In the genomic region with DNA sequence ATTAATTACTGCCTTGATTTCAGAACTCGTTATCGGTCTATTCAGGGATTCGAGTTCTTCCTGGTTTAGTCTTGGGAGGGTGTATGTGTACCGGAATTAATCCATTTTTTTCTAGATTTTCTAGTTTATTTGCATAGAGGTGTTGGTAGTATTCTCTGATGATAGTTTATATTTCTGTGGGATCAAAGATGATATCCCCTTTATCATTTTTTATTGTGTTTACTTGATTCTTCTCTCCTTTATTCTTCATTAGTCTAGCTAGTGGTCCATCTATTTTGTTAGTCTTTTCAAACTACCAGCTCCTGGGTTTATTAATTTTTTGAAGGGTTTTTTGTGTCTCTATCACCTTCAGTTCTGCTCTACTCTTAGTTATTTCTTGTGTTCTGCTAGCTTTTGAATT, we compare ENCODE assay signal across 21 cellular contexts. TPM values are rescaled to one million over a fixed set of nuclear protein-coding genes. Genes with fewer than 3 reads are reported as not detected.
DNase-seq lines count a peak whose midpoint lies in the region; ATAC-seq and TF ChIP-seq lines count a peak whose summit lies in the region.
"Had no signal": no experiment of that assay in that cellular context is flagged by ENCODE, and none has a peak within 500 bp of the region (broad histone marks: within the 10 kb centered on the region; RNA-seq: fewer than 3 reads in every experiment).

No MANE protein-coding gene starts in this region.

- H3K9me3 Mint-ChIP-seq in MCF 10A (ENCODE audit: unreplicated experiment): peaks cover 9% of the 10 kb centered on the region

- no peaks in the 10 kb centered on the region for H3K36me3 Mint-ChIP-seq in MCF 10A (ENCODE audit: insufficient read depth, unreplicated experiment)

- H3K4me3 ChIP-seq in breast epithelium: no peak overlapping the region
- H3K4me3 ChIP-seq: BLaER1 treated with 17β-estradiol and CSF1 and Interleukin-3, amounts not matched to agents 10 nM and 100 nM; GM12878; PC-9; SK-N-MC had no signal

- H3K36me3 ChIP-seq in breast epithelium: no peaks in the 10 kb centered on the region
- H3K36me3 ChIP-seq: BLaER1 treated with 17β-estradiol and CSF1 and Interleukin-3, amounts not matched to agents 10 nM and 100 nM had no signal

- CTCF ChIA-PET in MCF 10A (lab: Yijun Ruan, JAX): no interaction called here

- TF ChIP-seq POLR2A in breast epithelium (IDR thresholded peaks at IDR 0.05): no peak

- POLR2A ChIA-PET in MCF 10A (lab: Yijun Ruan, JAX): no interaction called here

- H3K4me1 ChIP-seq in breast epithelium: no peaks in the 10 kb centered on the region
- H3K4me1 ChIP-seq: BLaER1 treated with 17β-estradiol and CSF1 and Interleukin-3, amounts not matched to agents 10 nM and 100 nM had no signal

- no peak for ATAC-seq in GM19035 (IDR thresholded peaks at IDR 0.05; ENCODE audit: unreplicated experiment)
- ATAC-seq: GM12878, HCT116, Right ventricle myocardium inferior had no signal

- H3K27me3 ChIP-seq in breast epithelium: peaks cover 0 to 22% of the 10 kb centered on the region in 2 donors

- no peak overlapping the region for H3K27ac Mint-ChIP-seq in MCF 10A (ENCODE audit: low read depth, unreplicated experiment)
- H3K27ac Mint-ChIP-seq: T-helper 1 cell treated with Interleukin-12 subunit alpha and Interleukin-12 subunit beta and Interleukin-4 antibody, amounts not matched to agents 30 μg/mL and 1 μg/mL, for 36 hours had no signal

- no TSS peak for BruUV-seq in MCF 10A (replicated peaks; lab: Mats Ljungman, UMichigan)

- H3K27ac ChIP-seq in breast epithelium: no peak overlapping the region
- H3K27ac ChIP-seq: BLaER1 treated with 17β-estradiol and CSF1 and Interleukin-3, amounts not matched to agents 10 nM and 100 nM; PC-9; SK-N-MC had no signal

- H3K27me3 Mint-ChIP-seq in MCF 10A (ENCODE audit: insufficient read depth, unreplicated experiment): peaks cover 88% of the 10 kb centered on the region

- intact Hi-C loops in MCF 10A (cut with micrococcal nuclease): no loop called here
- intact Hi-C loops in breast epithelium (cut with DNase I; ENCODE audit: low total_unique reads): no loop called here

- H3K9me3 ChIP-seq in breast epithelium: peaks cover 0 to 10% of the 10 kb centered on the region in 2 donors

- DNase-seq in MCF 10A (ENCODE audit: unreplicated experiment) (peak; percentile 2), breast epithelium (ENCODE audit: low spot score in 2 of 2) (no peak), M059J (ENCODE audit: low read depth) (peak; percentile 3), cerebellar cortex (ENCODE audit: low spot score) (peak; percentile 12), HUDEP-2 (lab: John Stamatoyannopoulos, UW; ENCODE audit: unreplicated experiment in 76 of 76) (no peak), SKM-1 (lab: John Stamatoyannopoulos, UW; ENCODE audit: unreplicated experiment) (no peak)
- DNase-seq: DMS153, IMR-90, Kasumi-1, MV-4-11, NCI-H1436 treated with DMSO at 0.1 percent for 48 hours, NCI-H2081 treated with DMSO at 0.1 percent for 48 hours, NCI-H510A treated with DMSO at 0.1 percent for 48 hours, PC-9 had no signal

- no peaks in the 10 kb centered on the region for H3K4me1 Mint-ChIP-seq in MCF 10A (ENCODE audit: insufficient read depth, unreplicated experiment)

- no peak for TF ChIP-seq CTCF in MCF 10A (IDR thresholded peaks at IDR 0.05; ENCODE audit: unreplicated experiment)
- no peak for TF ChIP-seq CTCF in breast epithelium (IDR thresholded peaks at IDR 0.05)

- H3K4me3 Mint-ChIP-seq in MCF 10A (ENCODE audit: unreplicated experiment): no peak overlapping the region
- H3K4me3 Mint-ChIP-seq: T-helper 1 cell treated with Interleukin-12 subunit alpha and Interleukin-12 subunit beta and Interleukin-4 antibody, amounts not matched to agents 30 μg/mL and 1 μg/mL, for 36 hours had no signal

RNA-seq across cellular contexts. Expression of a gene that starts 32.1 kb away (rescaled TPM):
- total RNA-seq in MCF 10A (2022): not detected in 2 replicates
- total RNA-seq in breast epithelium: not detected
- not detected in 2 replicates for total RNA-seq in M059J (2014; rRNA removed; shearing (Covaris generic))
- total RNA-seq: GM12878, IMR-90, PC-9, Right ventricle myocardium inferior had no signal

Comparison
In these comparisons a context has a peak if more than half of its experiments do, and no peak if none do; other contexts are left out.
1. DNase-seq: peak in MCF 10A (single experiment), M059J (single experiment) and cerebellar cortex (single experiment); none in breast epithelium (0 of 2), HUDEP-2 (0 of 76) and SKM-1 (single experiment).